Comparison of ENCODE assay signal across 29 cellular contexts in genomic region chr2:235532307-235532706, GRCh38. TPM values are rescaled to one million over a fixed set of nuclear protein-coding genes. Genes with fewer than 3 reads are reported as not detected.
"Had no signal": no experiment of that assay in that cellular context is flagged by ENCODE, and none has a peak within 500 bp of the region (broad histone marks: within the 10 kb centered on the region; RNA-seq: fewer than 3 reads in every experiment).

No MANE protein-coding gene starts in this region.

- ATAC-seq: activated CD4-positive, CD25-positive, alpha-beta regulatory T cell treated with anti-CD3 and anti-CD28 coated beads, Interleukin-2, amount 50 U/mL, for 24 hours; activated CD8-positive, alpha-beta memory T cell treated with anti-CD3 and anti-CD28 coated beads, Interleukin-2, amount 10 ng/mL, durations not matched to agents 7 days and 5 days; activated CD8-positive, alpha-beta T cell treated with anti-CD3 and anti-CD28 coated beads, Interleukin-2, amount 10 ng/mL, durations not matched to agents 7 days and 5 days; activated naive CD8-positive, alpha-beta T cell treated with anti-CD3 and anti-CD28 coated beads, Interleukin-2, amount 50 U/mL, for 24 hours; body of pancreas; effector memory CD8-positive, alpha-beta T cell; foreskin keratinocyte; gastrocnemius medialis; heart left ventricle had no signal

- DNase-seq: activated B cell treated with CpG ODN at 0.5 μM for 24 hours; activated CD4-positive, alpha-beta memory T cell treated with anti-CD3 and anti-CD28 coated beads for 36 hours; activated CD4-positive, alpha-beta T cell treated with anti-CD3 and anti-CD28 coated beads for 48 hours; activated CD8-positive, alpha-beta memory T cell treated with anti-CD3 and anti-CD28 coated beads, Interleukin-2, amount 10 ng/mL, durations not matched to agents 7 days and 5 days; activated CD8-positive, alpha-beta memory T cell treated with anti-CD3 and anti-CD28 coated beads, Interleukin-2, amount 50 U/mL, for 4 hours; activated CD8-positive, alpha-beta T cell treated with anti-CD3 and anti-CD28 coated beads, Interleukin-2, amount 10 ng/mL, durations not matched to agents 7 days and 5 days; activated effector memory CD4-positive, alpha-beta T cell treated with anti-CD3 and anti-CD28 coated beads, Interleukin-2, amount 50 U/mL, for 16 hours; activated naive CD4-positive, alpha-beta T cell treated with anti-CD3 and anti-CD28 coated beads for 36 hours; activated naive CD8-positive, alpha-beta T cell treated with anti-CD3 and anti-CD28 coated beads for 36 hours; activated naive CD8-positive, alpha-beta T cell treated with anti-CD3 and anti-CD28 coated beads, Interleukin-2, amount 50 U/mL, for 24 hours; activated T-cell treated with anti-CD3 and anti-CD28 coated beads, Interleukin-2, amount 50 U/mL, for 1 hour; activated T-cell treated with anti-CD3 and anti-CD28 coated beads, Interleukin-2, amount 50 U/mL, for 48 hours; adrenal gland; amygdala; body of pancreas; caudate nucleus; cortex of kidney; dermis blood vessel endothelial cell; effector CD4-positive, alpha-beta T cell; effector memory CD8-positive, alpha-beta T cell; erythroblast; foreskin keratinocyte; gastrocnemius medialis; glutamatergic neuron; T1000; WERI-Rb-1 had no signal

- H3K9me3 ChIP-seq: adrenal gland, body of pancreas, gastrocnemius medialis had no signal

- H3K27me3 ChIP-seq: adrenal gland, body of pancreas, esophagus muscularis mucosa, foreskin keratinocyte, gastrocnemius medialis, heart left ventricle had no signal

- H3K36me3 ChIP-seq: adrenal gland, esophagus muscularis mucosa, gastrocnemius medialis, heart left ventricle, WERI-Rb-1 had no signal

- H3K27ac ChIP-seq: adrenal gland, body of pancreas, esophagus muscularis mucosa, foreskin keratinocyte, gastrocnemius medialis, heart left ventricle, WERI-Rb-1 had no signal

- H3K4me3 ChIP-seq: adrenal gland, body of pancreas, esophagus muscularis mucosa, gastrocnemius medialis, heart left ventricle had no signal

- H3K4me1 ChIP-seq: adrenal gland had no signal

RNA-seq across cellular contexts. Expression of gene AGAP1, which starts 38.5 kb away (rescaled TPM):
- total RNA-seq: activated B cell treated with CpG ODN at 0.5 μM for 24 hours had no signal
